In genomic region chr2:27887830-27888229, GRCh38 we compare ENCODE assay signal across 1 cellular context.
TF ChIP-seq lines count a peak whose summit lies in the region.

No MANE protein-coding gene starts in this region.

TF ChIP-seq in SK-N-SH, 30 proteins besides CTCF, POLR2A, EP300 and RAD21 (continued from another document):
- no peak for TF ChIP-seq USF2 (IDR thresholded peaks at IDR 0.05; ENCODE audit: borderline replicate concordance, low read depth, low read length)
